Comparison of ENCODE assay signal across 20 cellular contexts in genomic region chr12:76047060-76047459, GRCh38. TPM values are rescaled to one million over a fixed set of nuclear protein-coding genes. Genes with fewer than 3 reads are reported as not detected.
DNase-seq lines count a peak whose midpoint lies in the region; ATAC-seq, FAIRE-seq and TF ChIP-seq lines count a peak whose summit lies in the region.
"Had no signal": no experiment of that assay in that cellular context is flagged by ENCODE, and none has a peak within 500 bp of the region (broad histone marks: within the 10 kb centered on the region; RNA-seq: fewer than 3 reads in every experiment).

No MANE protein-coding gene starts in this region.

- H3K9me3 Mint-ChIP-seq in activated T-cell treated with anti-CD3 and anti-CD28 coated beads, Interleukin-2, amount 50 U/mL, for 24 hours = no peaks in the 10 kb centered on the region
- no peaks in the 10 kb centered on the region for H3K9me3 Mint-ChIP-seq in stimulated activated effector memory CD8-positive, alpha-beta T cell treated with anti-CD3 and anti-CD28 coated beads, Interleukin-12 subunit alpha, Interleukin-12 subunit beta, amount 100 ng/mL, for 72 hours
- H3K9me3 Mint-ChIP-seq: GM23338 had no signal

- no peaks in the 10 kb centered on the region for H4K20me1 ChIP-seq in GM12878 (ENCODE audit: control insufficient read depth, insufficient read depth)

- TF ChIP-seq EP300 in GM12878 (IDR thresholded peaks at IDR 0.05; ENCODE audit: borderline replicate concordance in 1 of 2, control insufficient read depth in 1 of 2, low read depth in 2 of 2, low read length in 2 of 2) = no peak

- H3K27ac Mint-ChIP-seq in activated T-cell treated with anti-CD3 and anti-CD28 coated beads, Interleukin-2, amount 50 U/mL, for 24 hours = peak overlapping the region; percentile 6
- peak overlapping the region; percentile 20 for H3K27ac Mint-ChIP-seq in stimulated activated effector memory CD8-positive, alpha-beta T cell treated with anti-CD3 and anti-CD28 coated beads, Interleukin-12 subunit alpha, Interleukin-12 subunit beta, amount 100 ng/mL, for 72 hours
- H3K27ac Mint-ChIP-seq: GM23338 had no signal

- 100% methylated on average over 2 of the region's 2 CpGs for WGBS in GM12878 (ENCODE audit: insufficient coverage, insufficient replicate concordance, low lambda C conversion rate, missing lambda C conversion rate)

- CTCF ChIA-PET in GM12878 (lab: Yijun Ruan, JAX) = interaction anchor here (0.6 to 3.2 kb wide), 7 partner anchors 10 to 962 kb away, joined by 4 to 13 read pairs (median 6); no protein-coding TSS in a partner anchor

- no peak overlapping the region for H3K4me3 Mint-ChIP-seq in activated T-cell treated with anti-CD3 and anti-CD28 coated beads, Interleukin-2, amount 50 U/mL, for 24 hours
- no peak overlapping the region for H3K4me3 Mint-ChIP-seq in stimulated activated effector memory CD8-positive, alpha-beta T cell treated with anti-CD3 and anti-CD28 coated beads, Interleukin-12 subunit alpha, Interleukin-12 subunit beta, amount 100 ng/mL, for 72 hours
- H3K4me3 Mint-ChIP-seq: GM23338 had no signal

- FAIRE-seq in GM12878 (lab: Jason Lieb, UNC) = no peak
- FAIRE-seq: GM12892 had no signal

- intact Hi-C loops in GM12878 (cut with micrococcal nuclease; ENCODE audit: unreplicated experiment) = no loop called here

- peaks cover 17% of the 10 kb centered on the region for H3K4me1 Mint-ChIP-seq in activated T-cell treated with anti-CD3 and anti-CD28 coated beads, Interleukin-2, amount 50 U/mL, for 24 hours (ENCODE audit: low read depth)
- no peaks in the 10 kb centered on the region for H3K4me1 Mint-ChIP-seq in stimulated activated effector memory CD8-positive, alpha-beta T cell treated with anti-CD3 and anti-CD28 coated beads, Interleukin-12 subunit alpha, Interleukin-12 subunit beta, amount 100 ng/mL, for 72 hours

- H3K9me3 ChIP-seq in GM12878 (replicated peaks; ENCODE audit: control insufficient read depth, insufficient read depth, low read length) = no peaks in the 10 kb centered on the region
- H3K9me3 ChIP-seq: BE2C, HAP-1, SK-N-SH had no signal

- TF ChIP-seq CTCF in GM12878 (IDR thresholded peaks at IDR 0.05 in 2 of 3, conservative IDR thresholded peaks at IDR 0.05 in 1 of 3; ENCODE audit: control insufficient read depth in 2 of 3, extremely low read depth in 1 of 3, insufficient read depth in 1 of 3, low read depth in 3 of 3, low read length in 3 of 3) = no peak

- no peaks in the 10 kb centered on the region for H3K27me3 ChIP-seq in GM12878 (replicated peaks in 1 of 2; ENCODE audit: control insufficient read depth in 2 of 2, insufficient read depth in 2 of 2, low read length in 1 of 2)
- H3K27me3 ChIP-seq: BE2C had no signal

- H3K4me2 ChIP-seq in GM12878 (ENCODE audit: control insufficient read depth, insufficient read depth) = no peak overlapping the region
- H3K4me2 ChIP-seq: GM23338, SK-N-SH had no signal

- H3K36me3 Mint-ChIP-seq in activated T-cell treated with anti-CD3 and anti-CD28 coated beads, Interleukin-2, amount 50 U/mL, for 24 hours (ENCODE audit: low read depth) = peaks cover 91% of the 10 kb centered on the region
- peaks cover 92% of the 10 kb centered on the region for H3K36me3 Mint-ChIP-seq in stimulated activated effector memory CD8-positive, alpha-beta T cell treated with anti-CD3 and anti-CD28 coated beads, Interleukin-12 subunit alpha, Interleukin-12 subunit beta, amount 100 ng/mL, for 72 hours

- RAD21 ChIA-PET in GM12878 (lab: Charles Lee; ENCODE audit: unreplicated experiment) = interaction anchor here (0.7 to 2.0 kb wide), 3 partner anchors 10 to 489 kb away, joined by 3 to 5 read pairs (median 4); no protein-coding TSS in a partner anchor

- TF ChIP-seq RAD21 in GM12878 (IDR thresholded peaks at IDR 0.05; ENCODE audit: insufficient read depth, low read depth, low read length) = no peak

- no peak overlapping the region for H3K4me3 ChIP-seq in GM12878
- H3K4me3 ChIP-seq: GM23338, HAP-1 had no signal

- no peaks in the 10 kb centered on the region for H3K27me3 Mint-ChIP-seq in activated T-cell treated with anti-CD3 and anti-CD28 coated beads, Interleukin-2, amount 50 U/mL, for 24 hours

- SMC1A ChIA-PET in GM12878 (lab: Charles Lee; ENCODE audit: uncharacterized antibody, unreplicated experiment) = interaction anchor here (0.6 to 2.9 kb wide), 7 partner anchors 10 to 560 kb away, joined by 3 to 9 read pairs (median 4); no protein-coding TSS in a partner anchor

- ATAC-seq in GM12878 (no peak), GM21360 (IDR thresholded peaks at IDR 0.05; ENCODE audit: unreplicated experiment) (no peak)
- ATAC-seq in stimulated activated effector memory CD8-positive, alpha-beta T cell treated with anti-CD3 and anti-CD28 coated beads, Interleukin-12 subunit alpha, Interleukin-12 subunit beta, amount 100 ng/mL, for 72 hours = no peak
- ATAC-seq: GM23338 had no signal

- no peak overlapping the region for H3K9ac ChIP-seq in GM12878 (ENCODE audit: control insufficient read depth, insufficient read depth, low read length)
- H3K9ac ChIP-seq: SK-N-SH had no signal

- BruUV-seq in GM12878 (replicated peaks; lab: Mats Ljungman, UMichigan) = TSS peak; percentile 17

- no peak for DNase-seq in activated T-cell treated with anti-CD3 and anti-CD28 coated beads, Interleukin-2, amount 50 U/mL, for 24 hours
- DNase-seq in activated T-cell treated with anti-CD3 and anti-CD28 coated beads for 4 hours (no peak), NCI-H69 (lab: John Stamatoyannopoulos, UW) (peak; percentile 25), GM12878 (ENCODE audit: low read depth, low spot score) (no peak), NCI-H2171 treated with DMSO at 0.1 percent for 48 hours (lab: John Stamatoyannopoulos, UW) (no peak)
- DNase-seq in stimulated activated effector memory CD8-positive, alpha-beta T cell treated with anti-CD3 and anti-CD28 coated beads, Interleukin-12 subunit alpha, Interleukin-12 subunit beta, amount 100 ng/mL, for 72 hours (ENCODE audit: low spot score in 2 of 2) = no peak
- DNase-seq: BE2C, DND-41, KG1, NCI-H1105, NCI-H146, NCI-H2029, NCI-H524 treated with DMSO at 0.1 percent for 48 hours, SIG-M5, SK-N-SH had no signal

- no peaks in the 10 kb centered on the region for H3K4me1 ChIP-seq in GM12878 (ENCODE audit: control insufficient read depth, insufficient read depth, low read length)
- H3K4me1 ChIP-seq: BE2C, HAP-1 had no signal

- no peak for TF ChIP-seq POLR2A in GM12878 (IDR thresholded peaks at IDR 0.05; ENCODE audit: low read depth, low read length)

- peaks cover 2 to 12% of the 10 kb centered on the region in 2 experiments for H3K36me3 ChIP-seq in GM12878 (ENCODE audit: control insufficient read depth in 2 of 2, insufficient read depth in 2 of 2, low read length in 1 of 2)

- POLR2A ChIA-PET in GM12878 (lab: Charles Lee) = interaction anchor here (0.6 to 0.7 kb wide), 3 partner anchors 87 to 355 kb away, joined by 3 to 5 read pairs (median 3); no protein-coding TSS in a partner anchor

- H3K27ac ChIP-seq in GM12878 (ENCODE audit: control insufficient read depth, insufficient read depth) = no peak overlapping the region
- H3K27ac ChIP-seq: HL-60 had no signal

- in situ Hi-C loops in GM12878 (cut with MboI) = no loop called here

- H2AFZ ChIP-seq in GM12878 (ENCODE audit: control insufficient read depth, low read depth, low read length) = no peak overlapping the region
- H2AFZ ChIP-seq: GM23338 had no signal

- no peaks in the 10 kb centered on the region for H3K79me2 ChIP-seq in GM12878 (ENCODE audit: control insufficient read depth, insufficient read depth, low read length)

TF ChIP-seq in GM12878, 131 proteins besides CTCF, POLR2A, EP300 and RAD21 (continues in another document):
- TF ChIP-seq CHD2 (IDR thresholded peaks at IDR 0.05; ENCODE audit: borderline replicate concordance, low read depth, low read length) (no peak), NBN (IDR thresholded peaks at IDR 0.05) (no peak), SUZ12 (IDR thresholded peaks at IDR 0.05; ENCODE audit: unreplicated experiment) (no peak)

RNA-seq across cellular contexts. Expression of gene PHLDA1, which starts 15.5 kb away (rescaled TPM):
- total RNA-seq in GM12878 (2013; cell fraction: nucleolus; rRNA removed) = 6.9 and 7.3 TPM in 2 replicates
- 2.1 and 2.4 TPM in 2 replicates for total RNA-seq in GM12878 (2014; rRNA removed)
- total RNA-seq in GM12878 (2014; rRNA removed; fragmentation: Illumina TruSeq; extraction: Trizol) = 1.2 and 1.3 TPM in 2 replicates
- total RNA-seq in GM12878 (2021) = 2.5 and 2.7 TPM in 2 replicates
- 0.18 TPM for polyA plus RNA-seq in GM12878 (2011; ENCODE audit: low read depth)
- polyA plus RNA-seq in GM12878 (2011; rRNA removed) = 14.2 and 14.8 TPM in 2 replicates
- polyA plus RNA-seq in GM12878 (2011; cell fraction: cytosol; rRNA removed) = 8.7 and 10.8 TPM in 2 replicates
- 8.8 and 12.0 TPM in 2 replicates for polyA plus RNA-seq in GM12878 (2011; cell fraction: nucleus; rRNA removed)
- 0.45 and 0.51 TPM in 2 replicates for polyA plus RNA-seq in GM12878 (2012)
- polyA plus RNA-seq in GM12878 (2014; fragmentation: Illumina TruSeq; extraction: Trizol) = 1.3 and 1.6 TPM in 2 replicates
- under 1 TPM; 0.66 to 0.87 TPM for polyA plus RNA-seq in GM12878 (2014; fragmentation: Nextera tagmentation; extraction: Ambion mirVana)
- 1.4 and 1.8 TPM in 2 replicates for polyA plus RNA-seq in GM12878 (2014; rRNA removed)
- polyA plus RNA-seq in GM12878 (2016; fragmentation: Nextera tagmentation; extraction: Ambion mirVana) = 1 to 10 TPM; 1.3 to 1.4 TPM
- 12.5 and 14.9 TPM in 2 replicates for polyA minus RNA-seq in GM12878 (2011; rRNA and poly(A)+ RNA removed)
- polyA minus RNA-seq in GM12878 (2011; cell fraction: cytosol; rRNA and poly(A)+ RNA removed) = 12.2 and 14.1 TPM in 2 replicates
- polyA minus RNA-seq in GM12878 (2011; cell fraction: nucleus; rRNA and poly(A)+ RNA removed) = 24.4 and 48.6 TPM in 2 replicates

RNA-seq across cellular contexts. Expression of gene NAP1L1, which starts 37.4 kb away (rescaled TPM):
- 584 and 613 TPM in 2 replicates for total RNA-seq in GM12878 (2013; cell fraction: nucleolus; rRNA removed)
- total RNA-seq in GM12878 (2014; rRNA removed) = 256 and 344 TPM in 2 replicates
- total RNA-seq in GM12878 (2014; rRNA removed; fragmentation: Illumina TruSeq; extraction: Trizol) = 588 and 612 TPM in 2 replicates
- 759 and 782 TPM in 2 replicates for total RNA-seq in GM12878 (2021)
- 398 TPM for polyA plus RNA-seq in GM12878 (2011; ENCODE audit: low read depth)
- polyA plus RNA-seq in GM12878 (2011; rRNA removed) = 655 and 962 TPM in 2 replicates
- 161 and 204 TPM in 2 replicates for polyA plus RNA-seq in GM12878 (2011; cell fraction: cytosol; rRNA removed)
- polyA plus RNA-seq in GM12878 (2011; cell fraction: nucleus; rRNA removed) = 172 and 231 TPM in 2 replicates
- 727 and 843 TPM in 2 replicates for polyA plus RNA-seq in GM12878 (2012)
- polyA plus RNA-seq in GM12878 (2014; fragmentation: Illumina TruSeq; extraction: Trizol) = 1,036 and 1,411 TPM in 2 replicates
- 100 to 1,000 TPM; 380 to 655 TPM for polyA plus RNA-seq in GM12878 (2014; fragmentation: Nextera tagmentation; extraction: Ambion mirVana)
- 477 and 484 TPM in 2 replicates for polyA plus RNA-seq in GM12878 (2014; rRNA removed)
- 100 to 1,000 TPM; 360 to 380 TPM for polyA plus RNA-seq in GM12878 (2016; fragmentation: Nextera tagmentation; extraction: Ambion mirVana)
- 150 and 212 TPM in 2 replicates for polyA minus RNA-seq in GM12878 (2011; rRNA and poly(A)+ RNA removed)
- polyA minus RNA-seq in GM12878 (2011; cell fraction: cytosol; rRNA and poly(A)+ RNA removed) = 175 and 187 TPM in 2 replicates
- 128 and 251 TPM in 2 replicates for polyA minus RNA-seq in GM12878 (2011; cell fraction: nucleus; rRNA and poly(A)+ RNA removed)
